Comparison of ENCODE assay signal across 18 cellular contexts in genomic region chr12:2009623-2010022, GRCh38. TPM values are rescaled to one million over a fixed set of nuclear protein-coding genes. Genes with fewer than 3 reads are reported as not detected.
DNase-seq lines count a peak whose midpoint lies in the region; ATAC-seq, FAIRE-seq and TF ChIP-seq lines count a peak whose summit lies in the region.
"Had no signal": no experiment of that assay in that cellular context is flagged by ENCODE, and none has a peak within 500 bp of the region (broad histone marks: within the 10 kb centered on the region; RNA-seq: fewer than 3 reads in every experiment).

No MANE protein-coding gene starts in this region.

- in situ Hi-C loops in K562 (cut with MboI): no loop called here

- 0% methylated on average over 1 of the region's 1 CpG for WGBS in K562 (ENCODE audit: insufficient coverage, low coverage, missing lambda C conversion rate)
- 62 to 72% (median 65%) methylated on average over 1 of the region's 1 CpG for WGBS in ovary, 3 donors

- H3K4me3 ChIP-seq in K562 (no peak overlapping the region), rectal smooth muscle tissue (ENCODE audit: low read length) (no peak overlapping the region), ovary (no peak overlapping the region)
- H3K4me3 ChIP-seq: hepatocyte, skin epidermis, thoracic aorta had no signal

- CTCF ChIA-PET in K562 (lab: Yijun Ruan, JAX; ENCODE audit: low intra/inter-chr PET ratio): no interaction called here

- H4K20me1 ChIP-seq in K562 (replicated peaks; ENCODE audit: control insufficient read depth, insufficient read depth, low read length): no peaks in the 10 kb centered on the region

- POLR2A ChIA-PET in K562 (lab: Yijun Ruan, JAX): no interaction called here

- intact Hi-C loops in K562 (cut with micrococcal nuclease): no loop called here
- intact Hi-C loops in ovary (cut with DNase I): no loop called here

- H3K27ac ChIP-seq in K562 (ENCODE audit: extremely low read depth, low read depth, low read length) (no peak overlapping the region), rectal smooth muscle tissue (ENCODE audit: low read depth, low read length) (peak overlapping the region; percentile 37), ovary (no peak overlapping the region)
- H3K27ac ChIP-seq: hepatocyte, skin epidermis, thoracic aorta had no signal

- TF ChIP-seq POLR2A in K562 (conservative IDR thresholded peaks at IDR 0.05) (no peak), ovary (IDR thresholded peaks at IDR 0.05) (no peak)

- no peak overlapping the region for H3K4me2 ChIP-seq in K562 (ENCODE audit: insufficient read depth, low read length)
- H3K4me2 ChIP-seq: hepatocyte had no signal

- peak in 1 of 4 experiments; percentile 11 for DNase-seq in K562 (ENCODE audit: extremely low read depth in 1 of 4, low spot score in 3 of 4)
- no peak for DNase-seq in hypothalamus (lab: John Stamatoyannopoulos, UW)
- no peak for DNase-seq in ovary
- DNase-seq: activated CD4-positive, alpha-beta T cell treated with anti-CD3 and anti-CD28 coated beads, Interleukin-2, amount 50 U/mL, for 48 hours; activated gamma-delta T cell; Caco-2; effector memory CD8-positive, alpha-beta T cell; MM.1S; NCI-H510A; RPMI8226 had no signal

- H2AFZ ChIP-seq in K562 (ENCODE audit: low read depth, low read length): no peak overlapping the region
- H2AFZ ChIP-seq: hepatocyte had no signal

- H3K36me3 ChIP-seq in K562 (ENCODE audit: control insufficient read depth, insufficient read depth, low read length): no peaks in the 10 kb centered on the region
- H3K36me3 ChIP-seq in rectal smooth muscle tissue (ENCODE audit: control insufficient read depth, insufficient read depth, low read length): no peaks in the 10 kb centered on the region
- H3K36me3 ChIP-seq in ovary: no peaks in the 10 kb centered on the region
- H3K36me3 ChIP-seq: thoracic aorta had no signal

- FAIRE-seq in K562 (lab: Jason Lieb, UNC): no peak

- H3K9me1 ChIP-seq in K562 (ENCODE audit: control insufficient read depth, insufficient read depth, low read length): no peaks in the 10 kb centered on the region

- TF ChIP-seq CTCF in GM12874 (IDR thresholded peaks at IDR 0.05; ENCODE audit: insufficient read depth, low read depth, low read length): 0 out of 2 replicates have a peak, but pooled peaks have one; percentile 16
- TF ChIP-seq CTCF in LNCAP (IDR thresholded peaks at IDR 0.05): peak; percentile 36; the same call in 1 of the 2 replicates
- TF ChIP-seq CTCF in K562 (IDR thresholded peaks at IDR 0.05 in 2 of 3, conservative IDR thresholded peaks at IDR 0.05 in 1 of 3; ENCODE audit: insufficient read depth in 2 of 3, low read depth in 1 of 3, low read length in 3 of 3): peak in 1 of 3 experiments; percentile 20; a peak in 2 of 6 replicates
- TF ChIP-seq CTCF in ovary (IDR thresholded peaks at IDR 0.05): no peak

- peaks cover 0 to 2% of the 10 kb centered on the region in 2 experiments; a peak in 2 of 5 replicates for H3K27me3 ChIP-seq in K562 (ENCODE audit: control insufficient read depth in 2 of 2, insufficient read depth in 2 of 2, low read length in 2 of 2)
- no peaks in the 10 kb centered on the region for H3K27me3 ChIP-seq in rectal smooth muscle tissue (ENCODE audit: control insufficient read depth, insufficient read depth, low read length)
- no peaks in the 10 kb centered on the region for H3K27me3 ChIP-seq in ovary
- H3K27me3 ChIP-seq: hepatocyte had no signal

- H3K4me1 ChIP-seq in K562 (replicated peaks in 1 of 2; ENCODE audit: control insufficient read depth in 2 of 2, insufficient read depth in 2 of 2, low read length in 2 of 2): no peaks in the 10 kb centered on the region
- H3K4me1 ChIP-seq in rectal smooth muscle tissue (ENCODE audit: control insufficient read depth, insufficient read depth, low read length): peaks cover 30% of the 10 kb centered on the region
- H3K4me1 ChIP-seq in ovary (ENCODE audit: insufficient read depth): peaks cover 8% of the 10 kb centered on the region
- H3K4me1 ChIP-seq: Caco-2 had no signal

- BruUV-seq in K562 (replicated peaks; lab: Mats Ljungman, UMichigan): no TSS peak

- no peaks in the 10 kb centered on the region for H3K79me2 ChIP-seq in K562 (ENCODE audit: control insufficient read depth, insufficient read depth, low read length)
- H3K79me2 ChIP-seq: hepatocyte had no signal

- no peak for TF ChIP-seq EP300 in K562 (IDR thresholded peaks at IDR 0.05; ENCODE audit: low read length)
- TF ChIP-seq EP300 in ovary (IDR thresholded peaks at IDR 0.05): no peak

- H3K9me3 ChIP-seq in K562 (replicated peaks; ENCODE audit: control insufficient read depth, insufficient read depth, low read depth, low read length) (no peaks in the 10 kb centered on the region), ovary (no peaks in the 10 kb centered on the region)
- H3K9me3 ChIP-seq: Caco-2, thoracic aorta had no signal

- ATAC-seq in K562 (no peak), GM21619 (IDR thresholded peaks at IDR 0.05; ENCODE audit: unreplicated experiment) (no peak), GM18873 (IDR thresholded peaks at IDR 0.05; ENCODE audit: low FRiP score, unreplicated experiment) (no peak)
- ATAC-seq: effector memory CD8-positive, alpha-beta T cell had no signal

- H3K9ac ChIP-seq in K562 (ENCODE audit: insufficient read depth in 1 of 2, low read depth in 2 of 2, low read length in 2 of 2) (no peak overlapping the region), rectal smooth muscle tissue (ENCODE audit: low read length) (no peak overlapping the region)

- TF ChIP-seq RAD21 in K562 (CRISPR knock-in tag; conservative IDR thresholded peaks at IDR 0.05 in 1 of 2, IDR thresholded peaks at IDR 0.05 in 1 of 2): no peak

TF ChIP-seq in K562, 482 proteins besides CTCF, POLR2A, EP300 and RAD21:
- TF ChIP-seq ZBTB26 (CRISPR knock-in tag; IDR thresholded peaks at IDR 0.05): no peak
- TF ChIP-seq ESRRA (IDR thresholded peaks at IDR 0.05; ENCODE audit: borderline replicate concordance, low read depth): peak; percentile 89

RNA-seq across cellular contexts. Expression of gene DCP1B, which starts 5.4 kb away (rescaled TPM):
- 3.4 and 6.0 TPM in 2 replicates for total RNA-seq in K562 (2011; cell fraction: chromatin; rRNA removed; ENCODE audit: low replicate concordance)
- total RNA-seq in K562 (2011; cell fraction: nucleolus; rRNA removed): 2.5 and 2.7 TPM in 2 replicates
- total RNA-seq in K562 (2011; cell fraction: nucleoplasm; rRNA removed): 4.0 and 6.3 TPM in 2 replicates
- total RNA-seq in K562 (2014; rRNA removed) (2.2 and 3.4 TPM in 2 replicates), K562 (2014; rRNA removed; fragmentation: Illumina TruSeq; extraction: Trizol) (2.7 and 3.4 TPM in 2 replicates), K562 (2015; rRNA removed; fragmentation: Illumina TruSeq; extraction: Trizol) (3.3 and 3.4 TPM in 2 replicates), K562 (2021) (3.8 TPM in 2 replicates), ovary (10 to 100 TPM; 13.5 to 20.8 (median 17.2) TPM)
- polyA plus RNA-seq in K562 (2011; rRNA removed) (6.7 and 7.3 TPM in 2 replicates), K562 (2014; fragmentation: Illumina TruSeq; extraction: Trizol) (4.8 and 6.3 TPM in 2 replicates), K562 (2014; fragmentation: Nextera tagmentation; extraction: Ambion mirVana) (1 to 10 TPM in 1 of 2 experiments, under 1 TPM in 1; 0.83 to 1.5 TPM), K562 (2014; rRNA removed) (4.6 and 4.8 TPM in 2 replicates), ovary (10 to 100 TPM; 15.2 to 22.9 TPM)
- polyA plus RNA-seq in K562 (2011; cell fraction: cytosol; rRNA removed): 5.5 and 8.0 TPM in 2 replicates
- polyA plus RNA-seq in K562 (2011; cell fraction: nucleus; rRNA removed): 4.5 and 5.5 TPM in 2 replicates
- polyA plus RNA-seq in K562 (2012): 4.3 and 4.9 TPM in 2 replicates
- polyA minus RNA-seq in K562 (2011; rRNA and poly(A)+ RNA removed): 5.1 and 6.7 TPM in 2 replicates
- 1.5 and 2.7 TPM in 2 replicates for polyA minus RNA-seq in K562 (2011; cell fraction: cytosol; rRNA and poly(A)+ RNA removed)
- polyA minus RNA-seq in K562 (2011; cell fraction: nucleus; rRNA and poly(A)+ RNA removed): 4.8 and 4.9 TPM in 2 replicates

RNA-seq across cellular contexts. Expression of gene CACNA1C, which starts 43.2 kb away (rescaled TPM):
- not detected in 2 replicates for total RNA-seq in K562 (2011; cell fraction: chromatin; rRNA removed; ENCODE audit: low replicate concordance)
- total RNA-seq in K562 (2011; cell fraction: nucleolus; rRNA removed): not detected in 2 replicates
- not detected in 2 replicates for total RNA-seq in K562 (2011; cell fraction: nucleoplasm; rRNA removed)
- not detected in 2 replicates for total RNA-seq in K562 (2014; rRNA removed)
- total RNA-seq in K562 (2014; rRNA removed; fragmentation: Illumina TruSeq; extraction: Trizol): not detected in 2 replicates
- total RNA-seq in K562 (2015; rRNA removed; fragmentation: Illumina TruSeq; extraction: Trizol): not detected in 2 replicates
- total RNA-seq in K562 (2021): not detected in 2 replicates
- not detected in 2 replicates for polyA plus RNA-seq in K562 (2011; rRNA removed)
- polyA plus RNA-seq in K562 (2011; cell fraction: cytosol; rRNA removed): not detected in 2 replicates
- polyA plus RNA-seq in K562 (2011; cell fraction: nucleus; rRNA removed): not detected in 2 replicates
- polyA plus RNA-seq in K562 (2012): 0.01 and 0.24 TPM in 2 replicates
- not detected in 2 replicates for polyA plus RNA-seq in K562 (2014; fragmentation: Illumina TruSeq; extraction: Trizol)
- polyA plus RNA-seq in K562 (2014; fragmentation: Nextera tagmentation; extraction: Ambion mirVana): not detected
- not detected in 2 replicates for polyA plus RNA-seq in K562 (2014; rRNA removed)
- polyA minus RNA-seq in K562 (2011; rRNA and poly(A)+ RNA removed): not detected in 2 replicates
- not detected in 2 replicates for polyA minus RNA-seq in K562 (2011; cell fraction: cytosol; rRNA and poly(A)+ RNA removed)
- polyA minus RNA-seq in K562 (2011; cell fraction: nucleus; rRNA and poly(A)+ RNA removed): not detected in 2 replicates
- total RNA-seq in ovary: 1 to 10 TPM; 2.5 to 6.8 (median 3.7) TPM
- polyA plus RNA-seq in ovary: 1 to 10 TPM; 2.2 to 8.3 TPM
- total RNA-seq: Caco-2 had no signal

Comparison
In these comparisons a context has a peak if more than half of its experiments do, and no peak if none do; other contexts are left out.
1. CTCF ChIP-seq: peak in GM12874 (single experiment) and LNCAP (single experiment); none in ovary (0 of 3).